In genomic region chr10:86443069-86443468, GRCh38 we compare ENCODE assay signal across 20 cellular contexts.
DNase-seq lines count a peak whose midpoint lies in the region; ATAC-seq and TF ChIP-seq lines count a peak whose summit lies in the region.
"Had no signal": no experiment of that assay in that cellular context is flagged by ENCODE, and none has a peak within 500 bp of the region (broad histone marks: within the 10 kb centered on the region; RNA-seq: fewer than 3 reads in every experiment).

No MANE protein-coding gene starts in this region.

- no peak for DNase-seq in activated T-cell treated with anti-CD3 and anti-CD28 coated beads, Interleukin-2, amount 50 U/mL, for 72 hours
- no peak for DNase-seq in activated T-cell treated with anti-CD3 and anti-CD28 coated beads, Interleukin-2, amount 50 U/mL, for 48 hours
- DNase-seq in astrocyte of the spinal cord (ENCODE audit: low read depth, low spot score) (peak; percentile 59), foreskin fibroblast (peak; percentile 14 to 35), smooth muscle cell (lab: John Stamatoyannopoulos, UW; ENCODE audit: unreplicated experiment) (no peak), cerebellar nuclear complex (lab: John Stamatoyannopoulos, UW) (no peak), SW 1271 (lab: John Stamatoyannopoulos, UW) (no peak)
- DNase-seq: activated CD4-positive, alpha-beta T cell treated with anti-CD3 and anti-CD28 coated beads for 36 hours; activated CD8-positive, alpha-beta memory T cell treated with anti-CD3 and anti-CD28 coated beads, Interleukin-2, amount 10 ng/mL, durations not matched to agents 7 days and 5 days; activated naive CD8-positive, alpha-beta T cell treated with anti-CD3 and anti-CD28 coated beads, Interleukin-2, amount 50 U/mL, for 24 hours; CD4-positive, CD25-positive, alpha-beta regulatory T cell; central memory CD4-positive, alpha-beta T cell; effector CD8-positive, alpha-beta T cell; esophagus squamous epithelium; NCI-H2081; NCI-H510A treated with DMSO at 0.1 percent for 48 hours; nephron progenitor cell; psoas muscle had no signal

- no peaks in the 10 kb centered on the region for H3K4me1 ChIP-seq in smooth muscle cell (ENCODE audit: low read depth)

- H3K4me3 ChIP-seq in astrocyte of the spinal cord (ENCODE audit: low read depth, low read length), result no peak overlapping the region
- no peak overlapping the region for H3K4me3 ChIP-seq in foreskin fibroblast (ENCODE audit: low read depth in 1 of 2, low read length in 2 of 2)
- no peak overlapping the region for H3K4me3 ChIP-seq in smooth muscle cell
- H3K4me3 ChIP-seq: esophagus squamous epithelium, K562, psoas muscle had no signal

- no peaks in the 10 kb centered on the region for H3K27me3 Mint-ChIP-seq in activated T-cell treated with anti-CD3 and anti-CD28 coated beads, Interleukin-2, amount 50 U/mL, for 72 hours (ENCODE audit: low read depth)
- H3K27me3 Mint-ChIP-seq: activated CD4-positive, alpha-beta T cell treated with anti-CD3 and anti-CD28 coated beads for 36 hours; activated CD8-positive, alpha-beta memory T cell treated with anti-CD3 and anti-CD28 coated beads, Interleukin-2, amount 10 ng/mL, durations not matched to agents 7 days and 5 days; activated naive CD8-positive, alpha-beta T cell treated with anti-CD3 and anti-CD28 coated beads, Interleukin-2, amount 50 U/mL, for 24 hours; CD4-positive, CD25-positive, alpha-beta regulatory T cell had no signal

- in situ Hi-C loops in astrocyte of the spinal cord (cut with HindIII; ENCODE audit: low sequenced_read_pairs), result no loop called here

- WGBS in smooth muscle cell (ENCODE audit: low lambda C conversion rate), result 85% methylated on average over 2 of the region's 2 CpGs

- TF ChIP-seq CTCF in astrocyte of the spinal cord (IDR thresholded peaks at IDR 0.05; ENCODE audit: low read depth, low read length), result no peak
- no peak for TF ChIP-seq CTCF in foreskin fibroblast (IDR thresholded peaks at IDR 0.05; ENCODE audit: low read depth, low read length)
- TF ChIP-seq CTCF in smooth muscle cell (IDR thresholded peaks at IDR 0.05; ENCODE audit: borderline replicate concordance, insufficient read depth, poor library complexity, severe bottlenecking), result no peak

- H3K36me3 Mint-ChIP-seq in activated T-cell treated with anti-CD3 and anti-CD28 coated beads, Interleukin-2, amount 50 U/mL, for 72 hours (ENCODE audit: insufficient read depth in 2 of 2), result peaks cover 8 to 51% of the 10 kb centered on the region in 2 donors

- no peaks in the 10 kb centered on the region for H3K27me3 ChIP-seq in smooth muscle cell (ENCODE audit: low read depth)
- H3K27me3 ChIP-seq: esophagus squamous epithelium had no signal

- H3K9ac ChIP-seq in smooth muscle cell (ENCODE audit: low read depth), result peak overlapping the region; percentile 9

- peak overlapping the region; percentile 73 for H3K27ac Mint-ChIP-seq in activated T-cell treated with anti-CD3 and anti-CD28 coated beads, Interleukin-2, amount 50 U/mL, for 72 hours
- H3K27ac Mint-ChIP-seq: activated CD4-positive, alpha-beta T cell treated with anti-CD3 and anti-CD28 coated beads for 36 hours; activated CD8-positive, alpha-beta memory T cell treated with anti-CD3 and anti-CD28 coated beads, Interleukin-2, amount 10 ng/mL, durations not matched to agents 7 days and 5 days; activated naive CD8-positive, alpha-beta T cell treated with anti-CD3 and anti-CD28 coated beads, Interleukin-2, amount 50 U/mL, for 24 hours; nephron progenitor cell had no signal

- peak overlapping the region; percentile 8 for H3K4me2 ChIP-seq in smooth muscle cell

- H3K4me3 Mint-ChIP-seq in activated T-cell treated with anti-CD3 and anti-CD28 coated beads, Interleukin-2, amount 50 U/mL, for 72 hours, result no peak overlapping the region
- H3K4me3 Mint-ChIP-seq: activated CD4-positive, alpha-beta T cell treated with anti-CD3 and anti-CD28 coated beads for 36 hours; activated CD8-positive, alpha-beta memory T cell treated with anti-CD3 and anti-CD28 coated beads, Interleukin-2, amount 10 ng/mL, durations not matched to agents 7 days and 5 days; activated naive CD8-positive, alpha-beta T cell treated with anti-CD3 and anti-CD28 coated beads, Interleukin-2, amount 50 U/mL, for 24 hours; CD4-positive, CD25-positive, alpha-beta regulatory T cell; nephron progenitor cell had no signal

- H3K9me3 Mint-ChIP-seq in activated T-cell treated with anti-CD3 and anti-CD28 coated beads, Interleukin-2, amount 50 U/mL, for 72 hours, result no peaks in the 10 kb centered on the region
- H3K9me3 Mint-ChIP-seq: activated naive CD8-positive, alpha-beta T cell treated with anti-CD3 and anti-CD28 coated beads, Interleukin-2, amount 50 U/mL, for 24 hours; CD4-positive, CD25-positive, alpha-beta regulatory T cell; nephron progenitor cell had no signal

- H2AFZ ChIP-seq in smooth muscle cell (ENCODE audit: low read depth), result no peak overlapping the region

- H3K79me2 ChIP-seq in smooth muscle cell (ENCODE audit: low read depth), result peaks cover 5% of the 10 kb centered on the region

- ATAC-seq in activated T-cell treated with anti-CD3 and anti-CD28 coated beads, Interleukin-2, amount 50 U/mL, for 72 hours (replicated peaks in 1 of 2), result no peak
- no peak for ATAC-seq in HG02759 (IDR thresholded peaks at IDR 0.05; ENCODE audit: unreplicated experiment)
- ATAC-seq: activated CD4-positive, alpha-beta T cell treated with anti-CD3 and anti-CD28 coated beads for 36 hours; activated CD8-positive, alpha-beta memory T cell treated with anti-CD3 and anti-CD28 coated beads, Interleukin-2, amount 10 ng/mL, durations not matched to agents 7 days and 5 days; activated naive CD8-positive, alpha-beta T cell treated with anti-CD3 and anti-CD28 coated beads, Interleukin-2, amount 50 U/mL, for 24 hours; K562; psoas muscle had no signal

- H3K27ac ChIP-seq in smooth muscle cell (ENCODE audit: low read depth), result peak overlapping the region; percentile 98
- H3K27ac ChIP-seq: esophagus squamous epithelium, psoas muscle had no signal

- H3K9me3 ChIP-seq in smooth muscle cell (replicated peaks; ENCODE audit: low read depth), result no peaks in the 10 kb centered on the region
- H3K9me3 ChIP-seq: esophagus squamous epithelium, psoas muscle had no signal

- peaks cover 28% of the 10 kb centered on the region for H3K4me1 Mint-ChIP-seq in activated T-cell treated with anti-CD3 and anti-CD28 coated beads, Interleukin-2, amount 50 U/mL, for 72 hours (ENCODE audit: low read depth)

- no peaks in the 10 kb centered on the region for H4K20me1 ChIP-seq in smooth muscle cell (ENCODE audit: low read depth)

- H3F3A ChIP-seq in smooth muscle cell (ENCODE audit: low read depth), result peaks cover 9% of the 10 kb centered on the region

- peaks cover 7% of the 10 kb centered on the region for H3K36me3 ChIP-seq in smooth muscle cell (ENCODE audit: low read depth)

Comparison
In these comparisons a context has a peak if more than half of its experiments do, and no peak if none do; other contexts are left out.
1. DNase-seq: peak in astrocyte of the spinal cord (single experiment) and foreskin fibroblast (2 of 2); none in activated T-cell treated with anti-CD3 and anti-CD28 coated beads, Interleukin-2, amount 50 U/mL, for 72 hours (0 of 2), activated T-cell treated with anti-CD3 and anti-CD28 coated beads, Interleukin-2, amount 50 U/mL, for 48 hours (0 of 2), smooth muscle cell (single experiment), cerebellar nuclear complex (0 of 2) and SW 1271 (0 of 2).